Comparison of ENCODE assay signal across 18 cellular contexts in genomic region chr2:71672640-71673401, GRCh38.
A peak's percentile ranks its signal among the peaks of the same experiment; 100 is the strongest.
DNase-seq lines count a peak whose midpoint lies in the region; ATAC-seq and TF ChIP-seq lines count a peak whose summit lies in the region.
"Had no signal": no experiment of that assay in that cellular context is flagged by ENCODE, and none has a peak within 500 bp of the region (broad histone marks: within the 10 kb centered on the region; RNA-seq: fewer than 3 reads in every experiment).

No MANE protein-coding gene starts in this region.

- H3K27me3 Mint-ChIP-seq in stimulated activated naive CD8-positive, alpha-beta T cell treated with anti-CD3 and anti-CD28 coated beads, Interleukin-15, amount 100 ng/mL, for 72 hours = no peaks in the 10 kb centered on the region
- H3K27me3 Mint-ChIP-seq in osteocyte (ENCODE audit: unreplicated experiment) = no peaks in the 10 kb centered on the region

- H3K4me1 Mint-ChIP-seq in stimulated activated naive CD8-positive, alpha-beta T cell treated with anti-CD3 and anti-CD28 coated beads, Interleukin-15, amount 100 ng/mL, for 72 hours = no peaks in the 10 kb centered on the region
- no peaks in the 10 kb centered on the region for H3K4me1 Mint-ChIP-seq in osteocyte (ENCODE audit: unreplicated experiment)

- H3K9me3 Mint-ChIP-seq in stimulated activated naive CD8-positive, alpha-beta T cell treated with anti-CD3 and anti-CD28 coated beads, Interleukin-15, amount 100 ng/mL, for 72 hours = no peaks in the 10 kb centered on the region
- no peaks in the 10 kb centered on the region for H3K9me3 Mint-ChIP-seq in osteocyte (ENCODE audit: unreplicated experiment)
- H3K9me3 Mint-ChIP-seq: mesothelial cell of epicardium had no signal

- peak; percentile 26 for ATAC-seq in stimulated activated naive CD8-positive, alpha-beta T cell treated with anti-CD3 and anti-CD28 coated beads, Interleukin-15, amount 100 ng/mL, for 72 hours
- ATAC-seq in stimulated activated naive CD8-positive, alpha-beta T cell treated with anti-CD3 and anti-CD28 coated beads, Interleukin-15, Interleukin-2, amounts not matched to agents 100 U/mL and 50 U/mL, for 24 hours = no peak
- peak; percentile 67 for ATAC-seq in left colon
- ATAC-seq: body of pancreas; GM12878; naive thymus-derived CD8-positive, alpha-beta T cell had no signal

- no peak for TF ChIP-seq CTCF in osteocyte (IDR thresholded peaks at IDR 0.05)

- no peak overlapping the region for H3K27ac Mint-ChIP-seq in stimulated activated naive CD8-positive, alpha-beta T cell treated with anti-CD3 and anti-CD28 coated beads, Interleukin-15, amount 100 ng/mL, for 72 hours
- H3K27ac Mint-ChIP-seq in osteocyte (ENCODE audit: unreplicated experiment) = no peak overlapping the region
- H3K27ac Mint-ChIP-seq: mesothelial cell of epicardium; naive thymus-derived CD8-positive, alpha-beta T cell had no signal

- intact Hi-C loops in left colon (cut with DNase I, micrococcal nuclease) = no loop called here

- no peak for DNase-seq in stimulated activated naive CD8-positive, alpha-beta T cell treated with anti-CD3 and anti-CD28 coated beads, Interleukin-15, amount 100 ng/mL, for 72 hours
- no peak for DNase-seq in stimulated activated naive CD8-positive, alpha-beta T cell treated with anti-CD3 and anti-CD28 coated beads, Interleukin-15, Interleukin-2, amounts not matched to agents 100 U/mL and 50 U/mL, for 24 hours
- DNase-seq in left colon (no peak), osteocyte (ENCODE audit: extremely low spot score, unreplicated experiment) (peak; percentile 74), NCI-H1930 (lab: John Stamatoyannopoulos, UW) (no peak), superior temporal gyrus (ENCODE audit: extremely low spot score) (no peak)
- DNase-seq in stimulated activated CD4-positive, alpha-beta T cell treated with anti-CD3 and anti-CD28 coated beads, Interleukin-4, amount 100 ng/mL, for 24 hours = no peak
- DNase-seq: activated gamma-delta T cell treated with Interleukin-2 at 50 U/mL for 16 hours; effector CD8-positive, alpha-beta T cell; erythroblast; NCI-H187; NCI-H345; substantia nigra; uterus had no signal

- peaks cover 17% of the 10 kb centered on the region for H3K36me3 Mint-ChIP-seq in osteocyte (ENCODE audit: unreplicated experiment)
- H3K36me3 Mint-ChIP-seq: mesothelial cell of epicardium; naive thymus-derived CD8-positive, alpha-beta T cell had no signal

- H3K4me3 Mint-ChIP-seq in stimulated activated naive CD8-positive, alpha-beta T cell treated with anti-CD3 and anti-CD28 coated beads, Interleukin-15, amount 100 ng/mL, for 72 hours = no peak overlapping the region
- H3K4me3 Mint-ChIP-seq in osteocyte (ENCODE audit: unreplicated experiment) = no peak overlapping the region
- H3K4me3 Mint-ChIP-seq: mesothelial cell of epicardium; naive thymus-derived CD8-positive, alpha-beta T cell had no signal
